Comparison of ENCODE assay signal across 8 cellular contexts in the genomic region with DNA sequence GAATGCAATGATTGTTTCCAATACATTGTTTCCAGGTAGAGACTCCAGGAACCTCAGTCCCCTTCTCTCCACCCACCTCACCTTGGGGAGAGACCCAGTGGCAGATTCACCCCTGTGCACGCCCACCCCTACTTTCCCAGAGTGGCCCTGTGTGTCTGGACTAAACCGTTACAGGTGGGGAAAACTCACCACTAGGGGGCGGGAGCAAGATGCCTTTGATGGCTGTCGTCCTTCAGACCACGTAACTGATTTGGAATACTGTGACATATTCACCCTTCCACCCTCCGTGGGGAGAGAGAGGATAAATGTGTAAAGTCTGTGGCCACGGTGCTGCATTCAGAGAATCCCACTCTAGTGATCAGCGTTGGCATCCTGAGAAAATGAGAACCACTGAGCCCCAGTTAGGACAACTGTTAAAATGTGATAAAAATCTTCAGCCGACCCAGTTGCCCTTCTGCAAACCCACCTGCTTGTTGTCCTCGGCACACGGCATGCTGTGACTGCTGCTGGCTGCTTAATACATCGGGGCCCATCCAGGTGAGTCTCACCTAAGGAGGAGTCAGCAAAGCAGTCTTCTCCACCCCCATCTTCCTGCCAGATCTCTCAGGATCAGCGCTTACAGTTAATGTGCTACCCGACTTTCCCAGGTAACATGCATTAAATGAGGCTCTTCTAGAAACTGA. TPM values are rescaled to one million over a fixed set of nuclear protein-coding genes. Genes with fewer than 3 reads are reported as not detected.
DNase-seq lines count a peak whose midpoint lies in the region; ATAC-seq and TF ChIP-seq lines count a peak whose summit lies in the region.

No MANE protein-coding gene starts in this region.

- H3K4me1 ChIP-seq in CD8-positive, alpha-beta memory T cell (ENCODE audit: insufficient read depth, low read length): peaks cover 39% of the 10 kb centered on the region
- H3K4me1 ChIP-seq in Karpas-422 (ENCODE audit: low read length) (no peaks in the 10 kb centered on the region), upper lobe of right lung (no peaks in the 10 kb centered on the region)

- CTCF ChIA-PET in CD8-positive, alpha-beta memory T cell (lab: Charles Lee): interaction anchor here (0.6 to 1.2 kb wide), 17 partner anchors 9 to 89 kb away, joined by 3 to 15 read pairs (median 4); partner anchors contain the start of gene NMT2
- CTCF ChIA-PET in activated naive CD4-positive, alpha-beta T cell treated with anti-CD3 and anti-CD28 coated beads, Interleukin-2, amount 10 ng/mL, durations not matched to agents 7 days and 5 days (lab: Charles Lee): interaction anchor here (0.7 to 2.3 kb wide), 8 partner anchors 9 to 45 kb away, joined by 3 to 10 read pairs (median 3); partner anchors contain the start of gene NMT2

- no peaks in the 10 kb centered on the region for H4K20me1 ChIP-seq in Karpas-422 (ENCODE audit: insufficient read depth, low read depth, low read length)

- no peaks in the 10 kb centered on the region for H3K36me3 ChIP-seq in CD8-positive, alpha-beta memory T cell (ENCODE audit: insufficient read depth, low read length)
- H3K36me3 ChIP-seq in Karpas-422 (ENCODE audit: insufficient read depth, low read length) (no peaks in the 10 kb centered on the region), upper lobe of right lung (no peaks in the 10 kb centered on the region)

- peak overlapping the region; percentile 70 to 96 (median 88) for H3K27ac Mint-ChIP-seq in CD8-positive, alpha-beta memory T cell
- peak overlapping the region; percentile 57 for H3K27ac Mint-ChIP-seq in activated naive CD4-positive, alpha-beta T cell treated with anti-CD3 and anti-CD28 coated beads, Interleukin-2, amount 10 ng/mL, durations not matched to agents 7 days and 5 days

- no peaks in the 10 kb centered on the region for H3K27me3 ChIP-seq in CD8-positive, alpha-beta memory T cell (ENCODE audit: insufficient read depth, low read length, poor library complexity, severe bottlenecking)
- no peaks in the 10 kb centered on the region for H3K27me3 ChIP-seq in Karpas-422 (ENCODE audit: low read length)
- H3K27me3 ChIP-seq in upper lobe of right lung: no peaks in the 10 kb centered on the region

- no peak overlapping the region for H3K27ac ChIP-seq in CD8-positive, alpha-beta memory T cell (ENCODE audit: low read depth, low read length)
- H3K27ac ChIP-seq in Karpas-422 (ENCODE audit: low read length): no peak overlapping the region
- no peak overlapping the region for H3K27ac ChIP-seq in upper lobe of right lung

- H3K79me2 ChIP-seq in Karpas-422 (ENCODE audit: low read length): no peaks in the 10 kb centered on the region

- peak; percentile 54 for ATAC-seq in GM19455 (IDR thresholded peaks at IDR 0.05; ENCODE audit: unreplicated experiment)
- ATAC-seq in upper lobe of right lung: peak; percentile 83

- TF ChIP-seq CTCF in upper lobe of right lung (IDR thresholded peaks at IDR 0.05): peak; percentile 86

- H3K9me2 ChIP-seq in Karpas-422 (replicated peaks; ENCODE audit: insufficient read depth, low read length): no peaks in the 10 kb centered on the region

- no peaks in the 10 kb centered on the region for H3K27me3 Mint-ChIP-seq in CD8-positive, alpha-beta memory T cell
- no peaks in the 10 kb centered on the region for H3K27me3 Mint-ChIP-seq in activated naive CD4-positive, alpha-beta T cell treated with anti-CD3 and anti-CD28 coated beads, Interleukin-2, amount 10 ng/mL, durations not matched to agents 7 days and 5 days

- H3K4me3 ChIP-seq in CD8-positive, alpha-beta memory T cell (ENCODE audit: low read length): peak overlapping the region; percentile 48
- H3K4me3 ChIP-seq in Karpas-422 (ENCODE audit: low read length): no peak overlapping the region
- no peak overlapping the region for H3K4me3 ChIP-seq in upper lobe of right lung

- H3K36me3 Mint-ChIP-seq in CD8-positive, alpha-beta memory T cell: peaks cover 0 to 23% (median 8%) of the 10 kb centered on the region in 3 donors
- peaks cover 29% of the 10 kb centered on the region for H3K36me3 Mint-ChIP-seq in activated naive CD4-positive, alpha-beta T cell treated with anti-CD3 and anti-CD28 coated beads, Interleukin-2, amount 10 ng/mL, durations not matched to agents 7 days and 5 days

- no peaks in the 10 kb centered on the region for H3K9me3 Mint-ChIP-seq in CD8-positive, alpha-beta memory T cell
- no peaks in the 10 kb centered on the region for H3K9me3 Mint-ChIP-seq in activated naive CD4-positive, alpha-beta T cell treated with anti-CD3 and anti-CD28 coated beads, Interleukin-2, amount 10 ng/mL, durations not matched to agents 7 days and 5 days

- peak overlapping the region; percentile 11 to 84 (median 65) for H3K4me3 Mint-ChIP-seq in CD8-positive, alpha-beta memory T cell
- H3K4me3 Mint-ChIP-seq in activated naive CD4-positive, alpha-beta T cell treated with anti-CD3 and anti-CD28 coated beads, Interleukin-2, amount 10 ng/mL, durations not matched to agents 7 days and 5 days: no peak overlapping the region

- intact Hi-C loops in head of caudate nucleus (cut with DNase I): loop anchor here (2.0 kb wide), 1 partner anchor 165 kb away; no protein-coding TSS in a partner anchor
- intact Hi-C loops in posterior cingulate gyrus (cut with DNase I): loop anchor here (1.0 to 5.0 kb wide), 2 partner anchors 42 to 161 kb away; partner anchors contain the start of gene FAM171A1
- intact Hi-C loops in upper lobe of right lung (cut with DNase I): no loop called here

- no peak overlapping the region for H2AFZ ChIP-seq in Karpas-422 (ENCODE audit: low read length)

- peaks cover 45 to 62% (median 55%) of the 10 kb centered on the region in 3 donors for H3K4me1 Mint-ChIP-seq in CD8-positive, alpha-beta memory T cell
- peaks cover 58% of the 10 kb centered on the region for H3K4me1 Mint-ChIP-seq in activated naive CD4-positive, alpha-beta T cell treated with anti-CD3 and anti-CD28 coated beads, Interleukin-2, amount 10 ng/mL, durations not matched to agents 7 days and 5 days

- in situ Hi-C loops in SK-MEL-5 (cut with HindIII; ENCODE audit: low pct_unique_long_range_greater_than_20kb, low sequenced_read_pairs): no loop called here

- no peak overlapping the region for H3K4me2 ChIP-seq in Karpas-422 (ENCODE audit: low read depth, low read length, poor library complexity, severe bottlenecking)

- POLR2A ChIA-PET in CD8-positive, alpha-beta memory T cell (lab: Charles Lee): interaction anchor here (0.7 to 1.4 kb wide), 2 partner anchors 41 to 111 kb away, joined by 4 to 20 read pairs; partner anchors contain the start of gene NMT2

- H3K9me3 ChIP-seq in CD8-positive, alpha-beta memory T cell (ENCODE audit: low read length): no peaks in the 10 kb centered on the region
- H3K9me3 ChIP-seq in Karpas-422 (ENCODE audit: low read length) (no peaks in the 10 kb centered on the region), upper lobe of right lung (no peaks in the 10 kb centered on the region)

- DNase-seq in CD8-positive, alpha-beta memory T cell: peak; percentile 65 to 84 (median 71)
- DNase-seq in Karpas-422 (peak; percentile 88), SK-MEL-5 (ENCODE audit: low read depth, low spot score) (peak; percentile 78), head of caudate nucleus (peak; percentile 69 to 98 (median 90)), posterior cingulate gyrus (peak; percentile 64 to 96 (median 88)), upper lobe of right lung (peak; percentile 73)
- peak; percentile 89 for DNase-seq in activated naive CD4-positive, alpha-beta T cell treated with anti-CD3 and anti-CD28 coated beads, Interleukin-2, amount 10 ng/mL, durations not matched to agents 7 days and 5 days

- no peak overlapping the region for H3K9ac ChIP-seq in Karpas-422 (ENCODE audit: low read length)

RNA-seq across cellular contexts. Expression of gene NMT2, which starts 41.5 kb away (rescaled TPM):
- 10 to 100 TPM; 16.1 to 16.8 TPM for total RNA-seq in CD8-positive, alpha-beta memory T cell
- 36.6 TPM for polyA plus RNA-seq in CD8-positive, alpha-beta memory T cell
- 1.6 and 2.6 TPM in 2 replicates for total RNA-seq in Karpas-422 (2014; rRNA removed; shearing (Covaris generic); ENCODE audit: low replicate concordance)
- 3.3 and 4.5 TPM in 2 replicates for total RNA-seq in SK-MEL-5 (2014; rRNA removed; shearing (Covaris generic))
- polyA plus RNA-seq in SK-MEL-5 (2015; cell fraction: cytosol; rRNA removed): 4.4 and 9.6 TPM in 2 replicates
- polyA plus RNA-seq in SK-MEL-5 (2015; cell fraction: nucleus; rRNA removed): 2.3 and 7.1 TPM in 2 replicates
- total RNA-seq in upper lobe of right lung: 12.4 TPM
